Comparison of ENCODE assay signal across 1 cellular context in the genomic region with DNA sequence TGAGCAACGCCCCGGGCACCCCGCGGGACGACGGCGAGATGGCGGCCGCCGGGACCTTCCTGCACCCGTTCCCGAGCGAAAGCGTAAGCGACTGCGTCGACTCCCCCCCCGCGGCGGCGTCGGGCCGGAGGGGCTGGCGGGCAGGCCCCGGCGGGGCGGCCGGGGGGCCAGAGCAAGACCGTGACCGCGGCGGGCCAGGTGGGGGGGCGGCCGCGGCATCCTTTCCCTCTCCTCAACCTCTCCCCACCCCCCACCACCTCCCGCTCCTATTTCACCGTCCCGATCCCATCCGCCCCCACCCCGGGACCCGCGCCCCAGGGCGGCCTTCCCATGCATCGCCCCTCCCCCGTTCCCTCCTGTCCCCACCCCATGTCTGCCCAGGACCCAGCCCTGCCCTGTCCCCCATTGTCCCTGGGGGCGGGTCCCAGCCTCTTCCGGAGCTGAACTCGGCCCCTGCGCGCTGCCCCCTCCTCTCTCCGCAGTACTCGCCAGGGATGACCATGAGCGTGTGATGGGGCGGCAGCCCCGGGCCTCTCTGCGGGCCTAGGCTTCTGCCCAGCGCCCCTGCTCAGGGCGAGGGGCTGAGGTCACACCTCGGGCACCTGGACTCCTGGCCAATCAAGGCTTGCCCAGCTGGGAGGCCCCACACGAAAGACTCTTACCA.
TF ChIP-seq lines count a peak whose summit lies in the region.

No MANE protein-coding gene starts in this region.

TF ChIP-seq in K562, 482 proteins besides CTCF, POLR2A, EP300 and RAD21 (continues in another document):
- no peak for TF ChIP-seq PURB (CRISPR knock-in tag; IDR thresholded peaks at IDR 0.05; ENCODE audit: low read depth)
- TF ChIP-seq E2F5 (CRISPR knock-in tag; IDR thresholded peaks at IDR 0.05) = no peak
- no peak for TF ChIP-seq SETDB1 (IDR thresholded peaks at IDR 0.05; ENCODE audit: low read length)
- no peak for TF ChIP-seq EWSR1 (IDR thresholded peaks at IDR 0.05; ENCODE audit: borderline replicate concordance, low read depth, partially characterized antibody)
- TF ChIP-seq, protein P1, sequence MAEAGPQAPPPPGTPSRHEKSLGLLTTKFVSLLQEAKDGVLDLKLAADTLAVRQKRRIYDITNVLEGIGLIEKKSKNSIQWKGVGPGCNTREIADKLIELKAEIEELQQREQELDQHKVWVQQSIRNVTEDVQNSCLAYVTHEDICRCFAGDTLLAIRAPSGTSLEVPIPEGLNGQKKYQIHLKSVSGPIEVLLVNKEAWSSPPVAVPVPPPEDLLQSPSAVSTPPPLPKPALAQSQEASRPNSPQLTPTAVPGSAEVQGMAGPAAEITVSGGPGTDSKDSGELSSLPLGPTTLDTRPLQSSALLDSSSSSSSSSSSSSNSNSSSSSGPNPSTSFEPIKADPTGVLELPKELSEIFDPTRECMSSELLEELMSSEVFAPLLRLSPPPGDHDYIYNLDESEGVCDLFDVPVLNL (CRISPR knock-in tag; IDR thresholded peaks at IDR 0.05; ENCODE audit: low read depth) = no peak
- no peak for TF ChIP-seq WHSC1 (IDR thresholded peaks at IDR 0.05; ENCODE audit: low read length)
- no peak for TF ChIP-seq ZEB2 (IDR thresholded peaks at IDR 0.05)
- no peak for TF ChIP-seq STAG1 (CRISPR knock-in tag; IDR thresholded peaks at IDR 0.05; ENCODE audit: borderline replicate concordance)
- no peak for TF ChIP-seq RFX5 (IDR thresholded peaks at IDR 0.05; ENCODE audit: low read depth, low read length)
- no peak for TF ChIP-seq ZNF311 (CRISPR knock-in tag; IDR thresholded peaks at IDR 0.05)
- no peak for TF ChIP-seq ZNF408 (CRISPR knock-in tag; IDR thresholded peaks at IDR 0.05; ENCODE audit: low read depth)
- TF ChIP-seq, protein P2, sequence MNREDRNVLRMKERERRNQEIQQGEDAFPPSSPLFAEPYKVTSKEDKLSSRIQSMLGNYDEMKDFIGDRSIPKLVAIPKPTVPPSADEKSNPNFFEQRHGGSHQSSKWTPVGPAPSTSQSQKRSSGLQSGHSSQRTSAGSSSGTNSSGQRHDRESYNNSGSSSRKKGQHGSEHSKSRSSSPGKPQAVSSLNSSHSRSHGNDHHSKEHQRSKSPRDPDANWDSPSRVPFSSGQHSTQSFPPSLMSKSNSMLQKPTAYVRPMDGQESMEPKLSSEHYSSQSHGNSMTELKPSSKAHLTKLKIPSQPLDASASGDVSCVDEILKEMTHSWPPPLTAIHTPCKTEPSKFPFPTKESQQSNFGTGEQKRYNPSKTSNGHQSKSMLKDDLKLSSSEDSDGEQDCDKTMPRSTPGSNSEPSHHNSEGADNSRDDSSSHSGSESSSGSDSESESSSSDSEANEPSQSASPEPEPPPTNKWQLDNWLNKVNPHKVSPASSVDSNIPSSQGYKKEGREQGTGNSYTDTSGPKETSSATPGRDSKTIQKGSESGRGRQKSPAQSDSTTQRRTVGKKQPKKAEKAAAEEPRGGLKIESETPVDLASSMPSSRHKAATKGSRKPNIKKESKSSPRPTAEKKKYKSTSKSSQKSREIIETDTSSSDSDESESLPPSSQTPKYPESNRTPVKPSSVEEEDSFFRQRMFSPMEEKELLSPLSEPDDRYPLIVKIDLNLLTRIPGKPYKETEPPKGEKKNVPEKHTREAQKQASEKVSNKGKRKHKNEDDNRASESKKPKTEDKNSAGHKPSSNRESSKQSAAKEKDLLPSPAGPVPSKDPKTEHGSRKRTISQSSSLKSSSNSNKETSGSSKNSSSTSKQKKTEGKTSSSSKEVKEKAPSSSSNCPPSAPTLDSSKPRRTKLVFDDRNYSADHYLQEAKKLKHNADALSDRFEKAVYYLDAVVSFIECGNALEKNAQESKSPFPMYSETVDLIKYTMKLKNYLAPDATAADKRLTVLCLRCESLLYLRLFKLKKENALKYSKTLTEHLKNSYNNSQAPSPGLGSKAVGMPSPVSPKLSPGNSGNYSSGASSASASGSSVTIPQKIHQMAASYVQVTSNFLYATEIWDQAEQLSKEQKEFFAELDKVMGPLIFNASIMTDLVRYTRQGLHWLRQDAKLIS (CRISPR knock-in tag; IDR thresholded peaks at IDR 0.05) = no peak
- no peak for TF ChIP-seq PHTF2 (CRISPR knock-in tag; IDR thresholded peaks at IDR 0.05)
- no peak for TF ChIP-seq POU5F1 (IDR thresholded peaks at IDR 0.05; ENCODE audit: borderline replicate concordance, low read depth, low read length, partially characterized antibody)
- TF ChIP-seq NONO (IDR thresholded peaks at IDR 0.05; ENCODE audit: low read depth in 2 of 2, low read length in 1 of 2) = no peak
- no peak for TF ChIP-seq ZNF668 (CRISPR knock-in tag; IDR thresholded peaks at IDR 0.05)
- no peak for TF ChIP-seq ZC3H8 (IDR thresholded peaks at IDR 0.05)
- no peak for TF ChIP-seq CREBBP (IDR thresholded peaks at IDR 0.05; ENCODE audit: low read depth, low read length)
- TF ChIP-seq SAP30 (IDR thresholded peaks at IDR 0.05; ENCODE audit: borderline replicate concordance, insufficient read depth, low read depth, low read length, poor library complexity, severe bottlenecking) = no peak
- no peak for TF ChIP-seq MCM3 (IDR thresholded peaks at IDR 0.05)
- TF ChIP-seq POLR3A (IDR thresholded peaks at IDR 0.05; ENCODE audit: borderline replicate concordance, extremely low read depth, insufficient read depth, insufficient read length) = no peak
- no peak for TF ChIP-seq PCBP2 (IDR thresholded peaks at IDR 0.05; ENCODE audit: low read depth, low read length, poor library complexity, severe bottlenecking)
- no peak for TF ChIP-seq E2F1 (CRISPR knock-in tag; IDR thresholded peaks at IDR 0.05)
- TF ChIP-seq RBM39 (optimal IDR thresholded peaks at IDR 0.05; ENCODE audit: low read depth, low read length) = no peak
- TF ChIP-seq PTRF (tag; IDR thresholded peaks at IDR 0.05) = no peak
- no peak for TF ChIP-seq ARNT (IDR thresholded peaks at IDR 0.05)
- 0 out of 4 replicates have a peak, but pooled peaks of 1 of the 2 experiments have one; percentile 60 for TF ChIP-seq ZNF639 (CRISPR knock-in tag; conservative IDR thresholded peaks at IDR 0.05 in 1 of 2, IDR thresholded peaks at IDR 0.05 in 1 of 2)
- no peak for TF ChIP-seq HEY1 (CRISPR knock-in tag; IDR thresholded peaks at IDR 0.05; ENCODE audit: borderline replicate concordance)
- TF ChIP-seq ZFP36 (IDR thresholded peaks at IDR 0.05; ENCODE audit: low read depth, low read length, partially characterized antibody) = no peak
- TF ChIP-seq, protein P3, sequence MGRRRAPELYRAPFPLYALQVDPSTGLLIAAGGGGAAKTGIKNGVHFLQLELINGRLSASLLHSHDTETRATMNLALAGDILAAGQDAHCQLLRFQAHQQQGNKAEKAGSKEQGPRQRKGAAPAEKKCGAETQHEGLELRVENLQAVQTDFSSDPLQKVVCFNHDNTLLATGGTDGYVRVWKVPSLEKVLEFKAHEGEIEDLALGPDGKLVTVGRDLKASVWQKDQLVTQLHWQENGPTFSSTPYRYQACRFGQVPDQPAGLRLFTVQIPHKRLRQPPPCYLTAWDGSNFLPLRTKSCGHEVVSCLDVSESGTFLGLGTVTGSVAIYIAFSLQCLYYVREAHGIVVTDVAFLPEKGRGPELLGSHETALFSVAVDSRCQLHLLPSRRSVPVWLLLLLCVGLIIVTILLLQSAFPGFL (CRISPR knock-in tag; IDR thresholded peaks at IDR 0.05) = no peak
- no peak for TF ChIP-seq MEF2A (IDR thresholded peaks at IDR 0.05; ENCODE audit: control insufficient read depth, low read depth, low read length)
- TF ChIP-seq, protein P4, sequence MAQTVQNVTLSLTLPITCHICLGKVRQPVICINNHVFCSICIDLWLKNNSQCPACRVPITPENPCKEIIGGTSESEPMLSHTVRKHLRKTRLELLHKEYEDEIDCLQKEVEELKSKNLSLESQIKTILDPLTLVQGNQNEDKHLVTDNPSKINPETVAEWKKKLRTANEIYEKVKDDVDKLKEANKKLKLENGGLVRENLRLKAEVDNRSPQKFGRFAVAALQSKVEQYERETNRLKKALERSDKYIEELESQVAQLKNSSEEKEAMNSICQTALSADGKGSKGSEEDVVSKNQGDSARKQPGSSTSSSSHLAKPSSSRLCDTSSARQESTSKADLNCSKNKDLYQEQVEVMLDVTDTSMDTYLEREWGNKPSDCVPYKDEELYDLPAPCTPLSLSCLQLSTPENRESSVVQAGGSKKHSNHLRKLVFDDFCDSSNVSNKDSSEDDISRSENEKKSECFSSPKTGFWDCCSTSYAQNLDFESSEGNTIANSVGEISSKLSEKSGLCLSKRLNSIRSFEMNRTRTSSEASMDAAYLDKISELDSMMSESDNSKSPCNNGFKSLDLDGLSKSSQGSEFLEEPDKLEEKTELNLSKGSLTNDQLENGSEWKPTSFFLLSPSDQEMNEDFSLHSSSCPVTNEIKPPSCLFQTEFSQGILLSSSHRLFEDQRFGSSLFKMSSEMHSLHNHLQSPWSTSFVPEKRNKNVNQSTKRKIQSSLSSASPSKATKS (CRISPR knock-in tag; IDR thresholded peaks at IDR 0.05) = no peak
- no peak for TF ChIP-seq GTF2E2 (tag; IDR thresholded peaks at IDR 0.05)
- TF ChIP-seq MAFF (IDR thresholded peaks at IDR 0.05; ENCODE audit: low read length) = no peak
- 0 out of 2 replicates have a peak, but pooled peaks have one; percentile 28 for TF ChIP-seq ZBTB17 (CRISPR knock-in tag; IDR thresholded peaks at IDR 0.05)
- no peak for TF ChIP-seq TSHZ1 (CRISPR knock-in tag; IDR thresholded peaks at IDR 0.05)
- TF ChIP-seq GATAD2A (IDR thresholded peaks at IDR 0.05) = no peak
- no peak for TF ChIP-seq NCOA6 (IDR thresholded peaks at IDR 0.05)
- TF ChIP-seq CHCHD3 (CRISPR knock-in tag; IDR thresholded peaks at IDR 0.05) = peak; percentile 65; the same call in 1 of the 2 replicates
- TF ChIP-seq ETV1 (tag; conservative IDR thresholded peaks at IDR 0.05; ENCODE audit: low read depth) = 0 out of 2 replicates have a peak, but pooled peaks have one; percentile 19
- TF ChIP-seq ZNF764 (CRISPR knock-in tag; IDR thresholded peaks at IDR 0.05; ENCODE audit: low read depth) = no peak
- no peak for TF ChIP-seq ZNF518B (CRISPR knock-in tag; IDR thresholded peaks at IDR 0.05)
